14 cellular contexts compared by ENCODE assay signal in genomic region chr22:41408665-41409064, GRCh38.
"Had no signal": no experiment of that assay in that cellular context is flagged by ENCODE, and none has a peak within 500 bp of the region (broad histone marks: within the 10 kb centered on the region; RNA-seq: fewer than 3 reads in every experiment).

No MANE protein-coding gene starts in this region.

- H3K4me2 ChIP-seq: SK-N-SH had no signal

- H3K9ac ChIP-seq: SK-N-SH had no signal

- H3K9me3 ChIP-seq: SK-N-SH had no signal

- ATAC-seq: left colon, natural killer cell, sciatic nerve, WTC11 had no signal

- DNase-seq: activated CD4-positive, alpha-beta T cell treated with anti-CD3 and anti-CD28 coated beads, Interleukin-2, amount 10 ng/mL, durations not matched to agents 7 days and 5 days; activated naive CD4-positive, alpha-beta T cell treated with anti-CD3 and anti-CD28 coated beads, Interleukin-2, amount 50 U/mL, for 16 hours; activated T-cell treated with anti-CD3 and anti-CD28 coated beads for 4 hours; cerebellar nuclear complex; dermis blood vessel endothelial cell; endodermal cell; left colon; mammary epithelial cell; natural killer cell; posterior cingulate gyrus; SK-N-SH; trophoblast cell had no signal
